ENCODE assay signal across 1 cellular context in the genomic region with DNA sequence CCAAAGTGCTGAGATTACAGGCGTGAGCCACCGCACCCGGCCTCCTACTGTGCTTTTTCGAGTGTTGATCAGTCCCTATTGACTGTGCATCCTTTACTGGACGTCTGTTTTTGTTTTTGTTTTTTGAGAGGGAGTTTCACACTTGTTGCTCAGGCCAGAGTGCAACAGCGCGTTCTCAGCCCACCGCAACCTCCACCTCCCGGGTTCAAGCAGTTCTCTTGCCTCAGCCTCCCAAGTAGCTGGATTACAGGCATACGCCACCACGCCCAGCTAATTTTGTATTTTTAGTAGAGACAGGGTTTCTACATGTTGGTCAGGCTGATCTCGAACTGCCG.
TF ChIP-seq lines count a peak whose summit lies in the region.

No MANE protein-coding gene starts in this region.

TF ChIP-seq in WTC11, 78 proteins besides CTCF, POLR2A, EP300 and RAD21:
- 0 out of 2 replicates have a peak, but pooled peaks have one; percentile 29 for TF ChIP-seq ZNF121 (CRISPR knock-in tag; IDR thresholded peaks at IDR 0.05)
TF ChIP-seq in WTC11: peak in this region for 1; not testable (repeated sequence) for 77.
